Comparison of ENCODE assay signal across 1 cellular context in the genomic region with DNA sequence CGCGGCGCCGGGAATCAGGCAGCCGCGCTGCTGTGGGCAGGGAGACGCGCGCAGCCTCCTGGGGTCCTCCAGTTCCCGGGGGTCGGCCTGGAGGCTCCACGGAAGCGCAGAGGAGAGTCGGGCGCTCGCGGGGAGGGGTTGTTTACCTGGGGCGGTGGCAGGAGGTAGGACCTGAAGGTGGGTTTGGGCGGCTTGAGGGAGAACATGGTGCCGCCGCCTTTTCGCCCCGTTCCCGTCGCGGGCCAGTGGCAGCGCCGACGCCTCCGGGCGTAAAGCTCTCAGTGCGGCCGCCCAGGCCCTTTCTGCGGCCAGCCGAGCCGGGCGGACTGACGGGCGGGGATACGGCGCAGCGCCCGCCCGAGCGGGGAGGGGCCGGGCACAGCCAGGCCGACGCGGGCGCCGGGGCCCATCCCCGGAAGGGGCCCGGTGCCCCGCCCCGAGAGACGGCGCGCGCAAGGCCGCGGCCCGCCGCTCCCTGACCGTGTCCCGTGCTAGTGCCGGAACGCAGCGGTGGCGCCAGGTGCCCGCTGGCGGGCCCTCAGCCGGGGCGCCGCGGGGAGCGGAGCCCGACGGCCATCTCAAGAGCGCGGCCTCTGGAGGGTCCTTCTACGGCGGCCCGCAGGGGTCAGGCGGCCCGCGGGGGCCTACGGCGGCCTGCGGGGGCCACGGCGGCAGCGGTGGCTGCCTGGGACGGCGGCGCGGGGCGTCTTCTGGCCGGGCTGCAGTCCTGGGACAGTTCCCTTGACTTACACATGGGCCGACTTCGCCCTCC.
TF ChIP-seq lines count a peak whose summit lies in the region.

A gene with protein sequence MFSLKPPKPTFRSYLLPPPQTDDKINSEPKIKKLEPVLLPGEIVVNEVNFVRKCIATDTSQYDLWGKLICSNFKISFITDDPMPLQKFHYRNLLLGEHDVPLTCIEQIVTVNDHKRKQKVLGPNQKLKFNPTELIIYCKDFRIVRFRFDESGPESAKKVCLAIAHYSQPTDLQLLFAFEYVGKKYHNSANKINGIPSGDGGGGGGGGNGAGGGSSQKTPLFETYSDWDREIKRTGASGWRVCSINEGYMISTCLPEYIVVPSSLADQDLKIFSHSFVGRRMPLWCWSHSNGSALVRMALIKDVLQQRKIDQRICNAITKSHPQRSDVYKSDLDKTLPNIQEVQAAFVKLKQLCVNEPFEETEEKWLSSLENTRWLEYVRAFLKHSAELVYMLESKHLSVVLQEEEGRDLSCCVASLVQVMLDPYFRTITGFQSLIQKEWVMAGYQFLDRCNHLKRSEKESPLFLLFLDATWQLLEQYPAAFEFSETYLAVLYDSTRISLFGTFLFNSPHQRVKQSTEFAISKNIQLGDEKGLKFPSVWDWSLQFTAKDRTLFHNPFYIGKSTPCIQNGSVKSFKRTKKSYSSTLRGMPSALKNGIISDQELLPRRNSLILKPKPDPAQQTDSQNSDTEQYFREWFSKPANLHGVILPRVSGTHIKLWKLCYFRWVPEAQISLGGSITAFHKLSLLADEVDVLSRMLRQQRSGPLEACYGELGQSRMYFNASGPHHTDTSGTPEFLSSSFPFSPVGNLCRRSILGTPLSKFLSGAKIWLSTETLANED (minus strand): TSS at position 328 of the 772 bp plus-strand sequence. CDS start 122 bp downstream, at position 206.

TF ChIP-seq in K562, 482 proteins besides CTCF, POLR2A, EP300 and RAD21 (continued from another document and continues in another):
- TF ChIP-seq FOXK2 (conservative IDR thresholded peaks at IDR 0.05 in 1 of 2, IDR thresholded peaks at IDR 0.05 in 1 of 2; ENCODE audit: low read depth in 2 of 2) (no peak), SOX6 (IDR thresholded peaks at IDR 0.05) (0 out of 2 replicates have a peak, but pooled peaks have one; percentile 22), ZNF263 (CRISPR knock-in tag; IDR thresholded peaks at IDR 0.05; ENCODE audit: borderline replicate concordance) (no peak), SIX5 (IDR thresholded peaks at IDR 0.05; ENCODE audit: borderline replicate concordance in 1 of 2, insufficient read depth in 1 of 2, low read depth in 1 of 2, low read length in 2 of 2) (no peak), NFRKB (IDR thresholded peaks at IDR 0.05; ENCODE audit: low read depth) (0 out of 2 replicates have a peak, but pooled peaks have one; percentile 44), ZNF354B (CRISPR knock-in tag; IDR thresholded peaks at IDR 0.05) (no peak), CBX1 (IDR thresholded peaks at IDR 0.05; ENCODE audit: low read depth) (peak; percentile 78; the same call in 1 of the 2 replicates), ATF7 (IDR thresholded peaks at IDR 0.05) (peak; percentile 41; the same call in 1 of the 2 replicates), RBM25 (IDR thresholded peaks at IDR 0.05; ENCODE audit: low read depth, low read length, severe bottlenecking) (no peak), ZNF431 (CRISPR knock-in tag; IDR thresholded peaks at IDR 0.05) (no peak), PYGO2 (tag; IDR thresholded peaks at IDR 0.05) (no peak), RBM39 (optimal IDR thresholded peaks at IDR 0.05; ENCODE audit: low read depth, low read length) (no peak), ZNF445 (CRISPR knock-in tag; IDR thresholded peaks at IDR 0.05; ENCODE audit: low read depth) (no peak), TCF7 (IDR thresholded peaks at IDR 0.05; ENCODE audit: borderline replicate concordance) (no peak), BCL6 (CRISPR knock-in tag; IDR thresholded peaks at IDR 0.05) (no peak), HIVEP1 (CRISPR knock-in tag; IDR thresholded peaks at IDR 0.05) (no peak), HDAC3 (IDR thresholded peaks at IDR 0.05; ENCODE audit: borderline replicate concordance, partially characterized antibody) (no peak), GABPB1 (CRISPR knock-in tag; IDR thresholded peaks at IDR 0.05) (no peak), C11orf30 (IDR thresholded peaks at IDR 0.05; ENCODE audit: low read depth) (no peak), TAF1 (IDR thresholded peaks at IDR 0.05; ENCODE audit: control insufficient read depth, extremely low read depth, insufficient read depth, low read length, severe bottlenecking) (peak; percentile 67), CC2D1A (IDR thresholded peaks at IDR 0.05) (no peak), THRAP3 (IDR thresholded peaks at IDR 0.05; ENCODE audit: borderline replicate concordance) (no peak), NR3C1 (CRISPR knock-in tag; IDR thresholded peaks at IDR 0.05) (no peak), TCFL5 (CRISPR knock-in tag; conservative IDR thresholded peaks at IDR 0.05) (no peak), POLR2B (IDR thresholded peaks at IDR 0.05; ENCODE audit: low read depth, partially characterized antibody) (peak; percentile 67), CHD1 (IDR thresholded peaks at IDR 0.05; ENCODE audit: low read length) (peak; percentile 70), ARID1B (IDR thresholded peaks at IDR 0.05) (no peak), ZNF707 (CRISPR knock-in tag; conservative IDR thresholded peaks at IDR 0.05) (no peak), BHLHE40 (IDR thresholded peaks at IDR 0.05; ENCODE audit: low read length) (peak; percentile 80), PURB (CRISPR knock-in tag; IDR thresholded peaks at IDR 0.05; ENCODE audit: low read depth) (no peak), ZNF436 (CRISPR knock-in tag; IDR thresholded peaks at IDR 0.05) (no peak), JUN (IDR thresholded peaks at IDR 0.05; ENCODE audit: borderline replicate concordance, low read depth, low read length) (0 out of 2 replicates have a peak, but pooled peaks have one; percentile 10), JUN (CRISPR knock-in tag; IDR thresholded peaks at IDR 0.05; ENCODE audit: borderline replicate concordance) (no peak), ZNF282 (CRISPR knock-in tag; IDR thresholded peaks at IDR 0.05) (no peak), SIN3A (IDR thresholded peaks at IDR 0.05; ENCODE audit: borderline replicate concordance in 2 of 2, control insufficient read depth in 1 of 2, low read depth in 2 of 2, low read length in 2 of 2) (peak; percentile 29 to 52; a peak in 1 of 4 replicates), DNMT1 (IDR thresholded peaks at IDR 0.05) (no peak), NFE2 (IDR thresholded peaks at IDR 0.05; ENCODE audit: low read depth) (no peak), SMARCA4 (IDR thresholded peaks at IDR 0.05) (no peak)
- TF ChIP-seq, protein P1, sequence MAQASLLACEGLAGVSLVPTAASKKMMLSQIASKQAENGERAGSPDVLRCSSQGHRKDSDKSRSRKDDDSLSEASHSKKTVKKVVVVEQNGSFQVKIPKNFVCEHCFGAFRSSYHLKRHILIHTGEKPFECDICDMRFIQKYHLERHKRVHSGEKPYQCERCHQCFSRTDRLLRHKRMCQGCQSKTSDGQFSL (CRISPR knock-in tag; IDR thresholded peaks at IDR 0.05), result no peak
- TF ChIP-seq, protein P1 (tag; IDR thresholded peaks at IDR 0.05), result no peak
- TF ChIP-seq, protein P2, sequence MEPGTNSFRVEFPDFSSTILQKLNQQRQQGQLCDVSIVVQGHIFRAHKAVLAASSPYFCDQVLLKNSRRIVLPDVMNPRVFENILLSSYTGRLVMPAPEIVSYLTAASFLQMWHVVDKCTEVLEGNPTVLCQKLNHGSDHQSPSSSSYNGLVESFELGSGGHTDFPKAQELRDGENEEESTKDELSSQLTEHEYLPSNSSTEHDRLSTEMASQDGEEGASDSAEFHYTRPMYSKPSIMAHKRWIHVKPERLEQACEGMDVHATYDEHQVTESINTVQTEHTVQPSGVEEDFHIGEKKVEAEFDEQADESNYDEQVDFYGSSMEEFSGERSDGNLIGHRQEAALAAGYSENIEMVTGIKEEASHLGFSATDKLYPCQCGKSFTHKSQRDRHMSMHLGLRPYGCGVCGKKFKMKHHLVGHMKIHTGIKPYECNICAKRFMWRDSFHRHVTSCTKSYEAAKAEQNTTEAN (CRISPR knock-in tag; IDR thresholded peaks at IDR 0.05), result no peak
- TF ChIP-seq, protein P3, sequence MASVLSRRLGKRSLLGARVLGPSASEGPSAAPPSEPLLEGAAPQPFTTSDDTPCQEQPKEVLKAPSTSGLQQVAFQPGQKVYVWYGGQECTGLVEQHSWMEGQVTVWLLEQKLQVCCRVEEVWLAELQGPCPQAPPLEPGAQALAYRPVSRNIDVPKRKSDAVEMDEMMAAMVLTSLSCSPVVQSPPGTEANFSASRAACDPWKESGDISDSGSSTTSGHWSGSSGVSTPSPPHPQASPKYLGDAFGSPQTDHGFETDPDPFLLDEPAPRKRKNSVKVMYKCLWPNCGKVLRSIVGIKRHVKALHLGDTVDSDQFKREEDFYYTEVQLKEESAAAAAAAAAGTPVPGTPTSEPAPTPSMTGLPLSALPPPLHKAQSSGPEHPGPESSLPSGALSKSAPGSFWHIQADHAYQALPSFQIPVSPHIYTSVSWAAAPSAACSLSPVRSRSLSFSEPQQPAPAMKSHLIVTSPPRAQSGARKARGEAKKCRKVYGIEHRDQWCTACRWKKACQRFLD (CRISPR knock-in tag; IDR thresholded peaks at IDR 0.05), result no peak
- TF ChIP-seq, protein P4, sequence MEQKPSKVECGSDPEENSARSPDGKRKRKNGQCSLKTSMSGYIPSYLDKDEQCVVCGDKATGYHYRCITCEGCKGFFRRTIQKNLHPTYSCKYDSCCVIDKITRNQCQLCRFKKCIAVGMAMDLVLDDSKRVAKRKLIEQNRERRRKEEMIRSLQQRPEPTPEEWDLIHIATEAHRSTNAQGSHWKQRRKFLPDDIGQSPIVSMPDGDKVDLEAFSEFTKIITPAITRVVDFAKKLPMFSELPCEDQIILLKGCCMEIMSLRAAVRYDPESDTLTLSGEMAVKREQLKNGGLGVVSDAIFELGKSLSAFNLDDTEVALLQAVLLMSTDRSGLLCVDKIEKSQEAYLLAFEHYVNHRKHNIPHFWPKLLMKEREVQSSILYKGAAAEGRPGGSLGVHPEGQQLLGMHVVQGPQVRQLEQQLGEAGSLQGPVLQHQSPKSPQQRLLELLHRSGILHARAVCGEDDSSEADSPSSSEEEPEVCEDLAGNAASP (IDR thresholded peaks at IDR 0.05), result no peak
- TF ChIP-seq, protein P5, sequence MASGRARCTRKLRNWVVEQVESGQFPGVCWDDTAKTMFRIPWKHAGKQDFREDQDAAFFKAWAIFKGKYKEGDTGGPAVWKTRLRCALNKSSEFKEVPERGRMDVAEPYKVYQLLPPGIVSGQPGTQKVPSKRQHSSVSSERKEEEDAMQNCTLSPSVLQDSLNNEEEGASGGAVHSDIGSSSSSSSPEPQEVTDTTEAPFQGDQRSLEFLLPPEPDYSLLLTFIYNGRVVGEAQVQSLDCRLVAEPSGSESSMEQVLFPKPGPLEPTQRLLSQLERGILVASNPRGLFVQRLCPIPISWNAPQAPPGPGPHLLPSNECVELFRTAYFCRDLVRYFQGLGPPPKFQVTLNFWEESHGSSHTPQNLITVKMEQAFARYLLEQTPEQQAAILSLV (tag; IDR thresholded peaks at IDR 0.05), result no peak
- TF ChIP-seq, protein P6, sequence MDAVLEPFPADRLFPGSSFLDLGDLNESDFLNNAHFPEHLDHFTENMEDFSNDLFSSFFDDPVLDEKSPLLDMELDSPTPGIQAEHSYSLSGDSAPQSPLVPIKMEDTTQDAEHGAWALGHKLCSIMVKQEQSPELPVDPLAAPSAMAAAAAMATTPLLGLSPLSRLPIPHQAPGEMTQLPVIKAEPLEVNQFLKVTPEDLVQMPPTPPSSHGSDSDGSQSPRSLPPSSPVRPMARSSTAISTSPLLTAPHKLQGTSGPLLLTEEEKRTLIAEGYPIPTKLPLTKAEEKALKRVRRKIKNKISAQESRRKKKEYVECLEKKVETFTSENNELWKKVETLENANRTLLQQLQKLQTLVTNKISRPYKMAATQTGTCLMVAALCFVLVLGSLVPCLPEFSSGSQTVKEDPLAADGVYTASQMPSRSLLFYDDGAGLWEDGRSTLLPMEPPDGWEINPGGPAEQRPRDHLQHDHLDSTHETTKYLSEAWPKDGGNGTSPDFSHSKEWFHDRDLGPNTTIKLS (IDR thresholded peaks at IDR 0.05; ENCODE audit: borderline replicate concordance, low read depth), result no peak; the same call in 1 of the 2 replicates
- TF ChIP-seq, protein P7, sequence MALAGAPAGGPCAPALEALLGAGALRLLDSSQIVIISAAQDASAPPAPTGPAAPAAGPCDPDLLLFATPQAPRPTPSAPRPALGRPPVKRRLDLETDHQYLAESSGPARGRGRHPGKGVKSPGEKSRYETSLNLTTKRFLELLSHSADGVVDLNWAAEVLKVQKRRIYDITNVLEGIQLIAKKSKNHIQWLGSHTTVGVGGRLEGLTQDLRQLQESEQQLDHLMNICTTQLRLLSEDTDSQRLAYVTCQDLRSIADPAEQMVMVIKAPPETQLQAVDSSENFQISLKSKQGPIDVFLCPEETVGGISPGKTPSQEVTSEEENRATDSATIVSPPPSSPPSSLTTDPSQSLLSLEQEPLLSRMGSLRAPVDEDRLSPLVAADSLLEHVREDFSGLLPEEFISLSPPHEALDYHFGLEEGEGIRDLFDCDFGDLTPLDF (CRISPR knock-in tag; IDR thresholded peaks at IDR 0.05), result 0 out of 2 replicates have a peak, but pooled peaks have one; percentile 38
- TF ChIP-seq, protein P8, sequence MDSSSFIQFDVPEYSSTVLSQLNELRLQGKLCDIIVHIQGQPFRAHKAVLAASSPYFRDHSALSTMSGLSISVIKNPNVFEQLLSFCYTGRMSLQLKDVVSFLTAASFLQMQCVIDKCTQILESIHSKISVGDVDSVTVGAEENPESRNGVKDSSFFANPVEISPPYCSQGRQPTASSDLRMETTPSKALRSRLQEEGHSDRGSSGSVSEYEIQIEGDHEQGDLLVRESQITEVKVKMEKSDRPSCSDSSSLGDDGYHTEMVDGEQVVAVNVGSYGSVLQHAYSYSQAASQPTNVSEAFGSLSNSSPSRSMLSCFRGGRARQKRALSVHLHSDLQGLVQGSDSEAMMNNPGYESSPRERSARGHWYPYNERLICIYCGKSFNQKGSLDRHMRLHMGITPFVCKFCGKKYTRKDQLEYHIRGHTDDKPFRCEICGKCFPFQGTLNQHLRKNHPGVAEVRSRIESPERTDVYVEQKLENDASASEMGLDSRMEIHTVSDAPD (CRISPR knock-in tag; IDR thresholded peaks at IDR 0.05), result no peak
- TF ChIP-seq, protein P9, sequence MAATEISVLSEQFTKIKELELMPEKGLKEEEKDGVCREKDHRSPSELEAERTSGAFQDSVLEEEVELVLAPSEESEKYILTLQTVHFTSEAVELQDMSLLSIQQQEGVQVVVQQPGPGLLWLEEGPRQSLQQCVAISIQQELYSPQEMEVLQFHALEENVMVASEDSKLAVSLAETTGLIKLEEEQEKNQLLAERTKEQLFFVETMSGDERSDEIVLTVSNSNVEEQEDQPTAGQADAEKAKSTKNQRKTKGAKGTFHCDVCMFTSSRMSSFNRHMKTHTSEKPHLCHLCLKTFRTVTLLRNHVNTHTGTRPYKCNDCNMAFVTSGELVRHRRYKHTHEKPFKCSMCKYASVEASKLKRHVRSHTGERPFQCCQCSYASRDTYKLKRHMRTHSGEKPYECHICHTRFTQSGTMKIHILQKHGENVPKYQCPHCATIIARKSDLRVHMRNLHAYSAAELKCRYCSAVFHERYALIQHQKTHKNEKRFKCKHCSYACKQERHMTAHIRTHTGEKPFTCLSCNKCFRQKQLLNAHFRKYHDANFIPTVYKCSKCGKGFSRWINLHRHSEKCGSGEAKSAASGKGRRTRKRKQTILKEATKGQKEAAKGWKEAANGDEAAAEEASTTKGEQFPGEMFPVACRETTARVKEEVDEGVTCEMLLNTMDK (IDR thresholded peaks at IDR 0.05; ENCODE audit: borderline replicate concordance, insufficient read depth, low read depth, low read length, poor library complexity, severe bottlenecking), result no peak
